ENCODE assay signal across 12 cellular contexts in genomic region chr15:89136084-89136806, GRCh38. TPM values are rescaled to one million over a fixed set of nuclear protein-coding genes. Genes with fewer than 3 reads are reported as not detected.
A peak's percentile ranks its signal among the peaks of the same experiment; 100 is the strongest.
DNase-seq lines count a peak whose midpoint lies in the region; ATAC-seq and TF ChIP-seq lines count a peak whose summit lies in the region.
"Had no signal": no experiment of that assay in that cellular context is flagged by ENCODE, and none has a peak within 500 bp of the region (broad histone marks: within the 10 kb centered on the region; RNA-seq: fewer than 3 reads in every experiment).

No MANE protein-coding gene starts in this region.

- H4K20me1 ChIP-seq in fibroblast of lung (ENCODE audit: control insufficient read depth, extremely low read depth, insufficient read depth, low read length), result no peaks in the 10 kb centered on the region

- H3K27me3 ChIP-seq in fibroblast of lung (ENCODE audit: control insufficient read depth, insufficient read depth, low read length) (no peaks in the 10 kb centered on the region), tibial nerve (no peaks in the 10 kb centered on the region)

- no peak for TF ChIP-seq POLR2A in tibial nerve (IDR thresholded peaks at IDR 0.05)

- H3K9ac ChIP-seq in fibroblast of lung (ENCODE audit: insufficient read depth, low read length), result no peak overlapping the region

- no peaks in the 10 kb centered on the region for H3K27me3 Mint-ChIP-seq in activated naive CD8-positive, alpha-beta T cell treated with anti-CD3 and anti-CD28 coated beads, Interleukin-2, amount 50 U/mL, for 24 hours
- no peaks in the 10 kb centered on the region for H3K27me3 Mint-ChIP-seq in natural killer cell treated with Interleukin-12 subunit alpha and Interleukin-12 subunit beta and Interleukin-15 and Interleukin-18, amount 100 ng/mL, for 72 hours

- H3K27ac ChIP-seq in fibroblast of lung (ENCODE audit: insufficient read depth, low read length) (peak overlapping the region; percentile 56), tibial nerve (peak overlapping the region in 3 of 4 donors; percentile 5 to 77 (median 47))

- no peak overlapping the region for H3K4me2 ChIP-seq in fibroblast of lung (ENCODE audit: extremely low read depth, insufficient read depth, low read length)

- H3K4me1 Mint-ChIP-seq in activated naive CD8-positive, alpha-beta T cell treated with anti-CD3 and anti-CD28 coated beads, Interleukin-2, amount 50 U/mL, for 24 hours, result peaks cover 46% of the 10 kb centered on the region
- peaks cover 61 to 81% of the 10 kb centered on the region in 2 donors for H3K4me1 Mint-ChIP-seq in natural killer cell treated with Interleukin-12 subunit alpha and Interleukin-12 subunit beta and Interleukin-15 and Interleukin-18, amount 100 ng/mL, for 72 hours (ENCODE audit: low read depth in 2 of 2)

- H3K4me1 ChIP-seq in fibroblast of lung (ENCODE audit: control insufficient read depth, extremely low read depth, insufficient read depth, low read length), result peaks cover 18% of the 10 kb centered on the region
- H3K4me1 ChIP-seq in tibial nerve, result peaks cover 0 to 83% (median 36%) of the 10 kb centered on the region in 4 donors

- no peaks in the 10 kb centered on the region for H3K9me3 Mint-ChIP-seq in activated naive CD8-positive, alpha-beta T cell treated with anti-CD3 and anti-CD28 coated beads, Interleukin-2, amount 50 U/mL, for 24 hours
- no peaks in the 10 kb centered on the region for H3K9me3 Mint-ChIP-seq in natural killer cell treated with Interleukin-12 subunit alpha and Interleukin-12 subunit beta and Interleukin-15 and Interleukin-18, amount 100 ng/mL, for 72 hours

- 81 to 86% methylated on average over 12 of the region's 12 CpGs for WGBS in tibial nerve, 2 donors

- peaks cover 17% of the 10 kb centered on the region for H3K36me3 Mint-ChIP-seq in activated naive CD8-positive, alpha-beta T cell treated with anti-CD3 and anti-CD28 coated beads, Interleukin-2, amount 50 U/mL, for 24 hours (ENCODE audit: low read depth)
- peaks cover 20% of the 10 kb centered on the region for H3K36me3 Mint-ChIP-seq in natural killer cell treated with Interleukin-12 subunit alpha and Interleukin-12 subunit beta and Interleukin-15 and Interleukin-18, amount 100 ng/mL, for 72 hours

- TF ChIP-seq EP300 in tibial nerve (IDR thresholded peaks at IDR 0.05), result no peak

- no peaks in the 10 kb centered on the region for H3K79me2 ChIP-seq in fibroblast of lung (ENCODE audit: control insufficient read depth, insufficient read depth, low read length)

- H3K4me3 Mint-ChIP-seq in activated naive CD8-positive, alpha-beta T cell treated with anti-CD3 and anti-CD28 coated beads, Interleukin-2, amount 50 U/mL, for 24 hours, result no peak overlapping the region
- H3K4me3 Mint-ChIP-seq in natural killer cell treated with Interleukin-12 subunit alpha and Interleukin-12 subunit beta and Interleukin-15 and Interleukin-18, amount 100 ng/mL, for 72 hours, result peak overlapping the region; percentile 82

- no peak overlapping the region for H2AFZ ChIP-seq in fibroblast of lung (ENCODE audit: low read length)

- no peak for ATAC-seq in activated naive CD8-positive, alpha-beta T cell treated with anti-CD3 and anti-CD28 coated beads, Interleukin-2, amount 50 U/mL, for 24 hours
- peak in 1 of 2 donors; percentile 47 for ATAC-seq in natural killer cell treated with Interleukin-12 subunit alpha and Interleukin-12 subunit beta and Interleukin-15 and Interleukin-18, amount 100 ng/mL, for 72 hours
- no peak for ATAC-seq in GM21619 (IDR thresholded peaks at IDR 0.05; ENCODE audit: unreplicated experiment)

- H3K36me3 ChIP-seq in fibroblast of lung (ENCODE audit: control insufficient read depth, insufficient read depth, low read length), result no peaks in the 10 kb centered on the region
- H3K36me3 ChIP-seq in tibial nerve, result no peaks in the 10 kb centered on the region

- peak overlapping the region; percentile 8 for H3K27ac Mint-ChIP-seq in activated naive CD8-positive, alpha-beta T cell treated with anti-CD3 and anti-CD28 coated beads, Interleukin-2, amount 50 U/mL, for 24 hours
- peak overlapping the region in 1 of 2 donors; percentile 95 for H3K27ac Mint-ChIP-seq in natural killer cell treated with Interleukin-12 subunit alpha and Interleukin-12 subunit beta and Interleukin-15 and Interleukin-18, amount 100 ng/mL, for 72 hours

- TF ChIP-seq CTCF in fibroblast of lung (conservative IDR thresholded peaks at IDR 0.05 in 1 of 2, IDR thresholded peaks at IDR 0.05 in 1 of 2; ENCODE audit: low read depth in 1 of 2, low read length in 2 of 2) (no peak), tibial nerve (IDR thresholded peaks at IDR 0.05) (no peak)

- H3K9me3 ChIP-seq in fibroblast of lung (ENCODE audit: control insufficient read depth, insufficient read depth, low read depth, low read length) (no peaks in the 10 kb centered on the region), tibial nerve (no peaks in the 10 kb centered on the region)

- H3K4me3 ChIP-seq in fibroblast of lung (replicated peaks in 1 of 4; ENCODE audit: control extremely low read depth in 1 of 4, insufficient read depth in 1 of 4, low read depth in 3 of 4, low read length in 4 of 4) (no peak overlapping the region), tibial nerve (no peak overlapping the region)

- DNase-seq in activated naive CD8-positive, alpha-beta T cell treated with anti-CD3 and anti-CD28 coated beads, Interleukin-2, amount 50 U/mL, for 24 hours, result no peak
- no peak for DNase-seq in fibroblast of lung (ENCODE audit: low read depth in 2 of 2)
- DNase-seq in natural killer cell treated with Interleukin-12 subunit alpha and Interleukin-12 subunit beta and Interleukin-15 and Interleukin-18, amount 100 ng/mL, for 72 hours (ENCODE audit: low spot score), result no peak
- DNase-seq in tibial nerve (ENCODE audit: low spot score in 2 of 2), result no peak
- DNase-seq in cerebellum (ENCODE audit: low spot score), result no peak
- no peak for DNase-seq in stimulated activated CD4-positive, alpha-beta T cell treated with anti-CD3 and anti-CD28 coated beads, Interleukin-2, amount 100 ng/mL, for 48 hours
- DNase-seq: amniotic stem cell; COR-L47; NCI-H2081 treated with DMSO at 0.1 percent for 48 hours; NK-92 treated with Interleukin-12 subunit alpha and Interleukin-12 subunit beta, amount 100 ng/mL, for 24 hours; SIG-M5 had no signal

RNA-seq across cellular contexts. Expression of gene ABHD2, which starts 48.0 kb away (rescaled TPM):
- total RNA-seq in fibroblast of lung (42.9 and 84.9 TPM in 2 replicates), tibial nerve (10 to 100 TPM; 29.7 to 48.1 (median 35.9) TPM), cerebellum (67.1 TPM)
- 39.5 and 55.3 TPM in 2 replicates for polyA plus RNA-seq in fibroblast of lung
- polyA plus RNA-seq in fibroblast of lung (2012), result 25.1 and 29.1 TPM in 2 replicates
- 337 and 341 TPM in 2 replicates for polyA minus RNA-seq in fibroblast of lung (ENCODE audit: low replicate concordance)
- 100 to 1,000 TPM; 130 to 214 TPM for total RNA-seq in natural killer cell treated with Interleukin-12 subunit alpha and Interleukin-12 subunit beta and Interleukin-15 and Interleukin-18, amount 100 ng/mL, for 72 hours
